In the genomic region with DNA sequence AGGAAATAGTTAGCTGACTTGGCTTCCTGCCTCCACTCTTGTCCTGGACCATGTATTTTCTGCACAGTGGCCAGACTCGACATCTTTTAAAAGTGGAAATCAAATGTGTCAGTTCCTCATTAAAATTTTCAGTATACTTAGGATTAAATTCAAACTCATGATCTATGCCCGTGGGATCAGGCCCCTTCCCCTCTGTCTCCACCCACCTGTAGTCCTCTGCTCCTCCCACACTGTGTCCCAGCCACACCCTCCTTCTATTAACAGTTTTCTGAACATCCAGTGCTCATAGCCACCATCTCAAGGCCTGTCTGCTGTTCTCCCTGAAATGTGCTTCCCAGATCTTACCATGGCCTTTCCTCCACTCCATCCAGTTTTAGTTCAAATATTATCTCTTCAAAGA, we compare ENCODE assay signal across 1 cellular context.
TF ChIP-seq lines count a peak whose summit lies in the region.

No MANE protein-coding gene starts in this region.

TF ChIP-seq in SK-N-SH treated with all-trans-retinoic acid at 6 μM for 48 hours, 23 proteins besides CTCF, POLR2A, EP300 and RAD21 (continued from another document):
- TF ChIP-seq, protein P1, sequence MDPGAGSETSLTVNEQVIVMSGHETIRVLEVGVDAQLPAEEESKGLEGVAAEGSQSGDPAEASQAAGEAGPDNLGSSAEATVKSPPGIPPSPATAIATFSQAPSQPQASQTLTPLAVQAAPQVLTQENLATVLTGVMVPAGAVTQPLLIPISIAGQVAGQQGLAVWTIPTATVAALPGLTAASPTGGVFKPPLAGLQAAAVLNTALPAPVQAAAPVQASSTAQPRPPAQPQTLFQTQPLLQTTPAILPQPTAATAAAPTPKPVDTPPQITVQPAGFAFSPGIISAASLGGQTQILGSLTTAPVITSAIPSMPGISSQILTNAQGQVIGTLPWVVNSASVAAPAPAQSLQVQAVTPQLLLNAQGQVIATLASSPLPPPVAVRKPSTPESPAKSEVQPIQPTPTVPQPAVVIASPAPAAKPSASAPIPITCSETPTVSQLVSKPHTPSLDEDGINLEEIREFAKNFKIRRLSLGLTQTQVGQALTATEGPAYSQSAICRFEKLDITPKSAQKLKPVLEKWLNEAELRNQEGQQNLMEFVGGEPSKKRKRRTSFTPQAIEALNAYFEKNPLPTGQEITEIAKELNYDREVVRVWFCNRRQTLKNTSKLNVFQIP (CRISPR knock-in tag; IDR thresholded peaks at IDR 0.05; ENCODE audit: borderline replicate concordance, low read depth) = no peak
